Comparison of ENCODE assay signal across 9 cellular contexts in genomic region chr21:34844033-34844923, GRCh38.
DNase-seq lines count a peak whose midpoint lies in the region; ATAC-seq, FAIRE-seq and TF ChIP-seq lines count a peak whose summit lies in the region.
"Had no signal": no experiment of that assay in that cellular context is flagged by ENCODE, and none has a peak within 500 bp of the region (broad histone marks: within the 10 kb centered on the region; RNA-seq: fewer than 3 reads in every experiment).

No MANE protein-coding gene starts in this region.

- in situ Hi-C loops in G401 (cut with HindIII; ENCODE audit: low sequenced_read_pairs), result no loop called here

- 66% methylated on average over 12 of the region's 12 CpGs for WGBS in prostate gland

- ATAC-seq in HG03354 (IDR thresholded peaks at IDR 0.05; ENCODE audit: poor library complexity, severe bottlenecking, unreplicated experiment), result no peak
- no peak for ATAC-seq in HG02938 (IDR thresholded peaks at IDR 0.05; ENCODE audit: unreplicated experiment)

- H3K4me3 ChIP-seq in fibroblast of pulmonary artery (replicated peaks; ENCODE audit: low read depth, low read length) (no peak overlapping the region), prostate gland (no peak overlapping the region)
- H3K4me3 ChIP-seq: SJCRH30 had no signal

- no peaks in the 10 kb centered on the region for H3K36me3 ChIP-seq in prostate gland

- DNase-seq in G401 (ENCODE audit: low spot score), result peak; percentile 65
- DNase-seq in NCI-H2196 treated with DMSO at 0.1 percent for 48 hours (lab: John Stamatoyannopoulos, UW; ENCODE audit: unreplicated experiment), result peak; percentile 71
- peak; percentile 41 for DNase-seq in fibroblast of pulmonary artery (ENCODE audit: low read depth)
- no peak for DNase-seq in prostate gland (ENCODE audit: low spot score)
- no peak for DNase-seq in NCI-H1048 (lab: John Stamatoyannopoulos, UW)
- DNase-seq in GM19239 (ENCODE audit: insufficient read length, low spot score), result no peak
- DNase-seq: SJCRH30 had no signal

- no peaks in the 10 kb centered on the region for H3K9me3 ChIP-seq in prostate gland
- H3K9me3 ChIP-seq: SJCRH30 had no signal

- TF ChIP-seq CTCF in fibroblast of pulmonary artery (IDR thresholded peaks at IDR 0.05; ENCODE audit: low read length, missing control alignments) (no peak), prostate gland (IDR thresholded peaks at IDR 0.05) (no peak)

- intact Hi-C loops in prostate gland (cut with DNase I), result no loop called here

- no peak for TF ChIP-seq POLR2A in prostate gland (IDR thresholded peaks at IDR 0.05)

- no peaks in the 10 kb centered on the region for H3K27me3 ChIP-seq in prostate gland (replicated peaks; ENCODE audit: insufficient read depth)
- H3K27me3 ChIP-seq: SJCRH30 had no signal

- no peak for FAIRE-seq in GM19239 (lab: Jason Lieb, UNC)

- peaks cover 16% of the 10 kb centered on the region for H3K4me1 ChIP-seq in prostate gland (replicated peaks)

- peak overlapping the region; percentile 66 to 68 for H3K27ac ChIP-seq in prostate gland

Comparison
In these comparisons a context has a peak if more than half of its experiments do, and no peak if none do; other contexts are left out.
1. DNase-seq: peak in G401 (single experiment), NCI-H2196 treated with DMSO at 0.1 percent for 48 hours (single experiment) and fibroblast of pulmonary artery (single experiment); none in prostate gland (single experiment), NCI-H1048 (single experiment) and GM19239 (single experiment).